In genomic region chr3:27535809-27536392, GRCh38 we compare ENCODE assay signal across 13 cellular contexts. TPM values are rescaled to one million over a fixed set of nuclear protein-coding genes. Genes with fewer than 3 reads are reported as not detected.
A peak's percentile ranks its signal among the peaks of the same experiment; 100 is the strongest.
DNase-seq lines count a peak whose midpoint lies in the region; ATAC-seq, FAIRE-seq and TF ChIP-seq lines count a peak whose summit lies in the region.
"Had no signal": no experiment of that assay in that cellular context is flagged by ENCODE, and none has a peak within 500 bp of the region (broad histone marks: within the 10 kb centered on the region; RNA-seq: fewer than 3 reads in every experiment).

No MANE protein-coding gene starts in this region.

- FAIRE-seq in A549 (lab: Jason Lieb, UNC): no peak

- peak overlapping the region; percentile 85 for H3K4me2 ChIP-seq in A549

- no peak for TF ChIP-seq RAD21 in A549 (conservative IDR thresholded peaks at IDR 0.05 in 1 of 2, IDR thresholded peaks at IDR 0.05 in 1 of 2)

- H3K4me1 ChIP-seq in A549: peaks cover 42% of the 10 kb centered on the region
- H3K4me1 ChIP-seq in HUES6 (ENCODE audit: control insufficient read depth, insufficient read depth, low read length): peaks cover 51% of the 10 kb centered on the region
- H3K4me1 ChIP-seq: parathyroid adenoma had no signal

- H3K36me3 ChIP-seq in HUES6 (ENCODE audit: control insufficient read depth, insufficient read depth, low read length): no peaks in the 10 kb centered on the region
- H3K36me3 ChIP-seq: HAP-1 had no signal

- ATAC-seq in A549 (peak in 1 of 2 experiments; percentile 34; a peak in 3 of 6 replicates), HG03108 (IDR thresholded peaks at IDR 0.05; ENCODE audit: unreplicated experiment) (no peak)
- no peak for ATAC-seq in CD4-positive, alpha-beta T cell (ENCODE audit: poor library complexity)
- ATAC-seq: activated CD8-positive, alpha-beta T cell treated with anti-CD3 and anti-CD28 coated beads, Interleukin-2, amount 10 ng/mL, durations not matched to agents 7 days and 5 days had no signal

- H3K27me3 ChIP-seq in HUES6 (ENCODE audit: control insufficient read depth, insufficient read depth, low read length): no peaks in the 10 kb centered on the region
- H3K27me3 ChIP-seq in CD4-positive, alpha-beta T cell (ENCODE audit: control insufficient read depth, insufficient read depth, low read length): no peaks in the 10 kb centered on the region

- no peaks in the 10 kb centered on the region for H3K9me3 ChIP-seq in A549
- H3K9me3 ChIP-seq in HUES6 (ENCODE audit: control insufficient read depth, insufficient read depth, low read depth, low read length): no peaks in the 10 kb centered on the region
- no peaks in the 10 kb centered on the region for H3K9me3 ChIP-seq in CD4-positive, alpha-beta T cell (ENCODE audit: control insufficient read depth, low read length)
- H3K9me3 ChIP-seq: HAP-1 had no signal

- peaks cover 6% of the 10 kb centered on the region for H3K36me3 Mint-ChIP-seq in MCF 10A (ENCODE audit: insufficient read depth, unreplicated experiment)
- no peaks in the 10 kb centered on the region for H3K36me3 Mint-ChIP-seq in CD4-positive, alpha-beta T cell (ENCODE audit: low read depth)
- peaks cover 4% of the 10 kb centered on the region for H3K36me3 Mint-ChIP-seq in activated naive CD4-positive, alpha-beta T cell treated with anti-CD3 and anti-CD28 coated beads, Interleukin-2, amount 10 ng/mL, durations not matched to agents 7 days and 5 days

- no peak overlapping the region for H3K4me3 Mint-ChIP-seq in MCF 10A (ENCODE audit: unreplicated experiment)
- H3K4me3 Mint-ChIP-seq in CD4-positive, alpha-beta T cell: no peak overlapping the region
- H3K4me3 Mint-ChIP-seq in activated naive CD4-positive, alpha-beta T cell treated with anti-CD3 and anti-CD28 coated beads, Interleukin-2, amount 10 ng/mL, durations not matched to agents 7 days and 5 days: no peak overlapping the region
- H3K4me3 Mint-ChIP-seq: activated CD8-positive, alpha-beta T cell treated with anti-CD3 and anti-CD28 coated beads, Interleukin-2, amount 10 ng/mL, durations not matched to agents 7 days and 5 days; B cell; T-helper 1 cell treated with Interleukin-12 subunit alpha and Interleukin-12 subunit beta and Interleukin-4 antibody, amounts not matched to agents 30 μg/mL and 1 μg/mL, for 36 hours had no signal

- intact Hi-C loops in MCF 10A (cut with micrococcal nuclease): no loop called here
- intact Hi-C loops in CD4-positive, alpha-beta T cell (cut with DNase I, micrococcal nuclease): no loop called here

- no peaks in the 10 kb centered on the region for H3K9me3 Mint-ChIP-seq in MCF 10A (ENCODE audit: unreplicated experiment)
- H3K9me3 Mint-ChIP-seq in CD4-positive, alpha-beta T cell: no peaks in the 10 kb centered on the region
- no peaks in the 10 kb centered on the region for H3K9me3 Mint-ChIP-seq in activated naive CD4-positive, alpha-beta T cell treated with anti-CD3 and anti-CD28 coated beads, Interleukin-2, amount 10 ng/mL, durations not matched to agents 7 days and 5 days

- no peaks in the 10 kb centered on the region for H3K27me3 Mint-ChIP-seq in MCF 10A (ENCODE audit: insufficient read depth, unreplicated experiment)
- no peaks in the 10 kb centered on the region for H3K27me3 Mint-ChIP-seq in CD4-positive, alpha-beta T cell
- no peaks in the 10 kb centered on the region for H3K27me3 Mint-ChIP-seq in activated naive CD4-positive, alpha-beta T cell treated with anti-CD3 and anti-CD28 coated beads, Interleukin-2, amount 10 ng/mL, durations not matched to agents 7 days and 5 days
- H3K27me3 Mint-ChIP-seq: B cell had no signal

- peak overlapping the region; percentile 98 for H3K27ac Mint-ChIP-seq in MCF 10A (ENCODE audit: low read depth, unreplicated experiment)
- no peak overlapping the region for H3K27ac Mint-ChIP-seq in CD4-positive, alpha-beta T cell
- H3K27ac Mint-ChIP-seq in activated naive CD4-positive, alpha-beta T cell treated with anti-CD3 and anti-CD28 coated beads, Interleukin-2, amount 10 ng/mL, durations not matched to agents 7 days and 5 days: no peak overlapping the region
- H3K27ac Mint-ChIP-seq: activated CD8-positive, alpha-beta T cell treated with anti-CD3 and anti-CD28 coated beads, Interleukin-2, amount 10 ng/mL, durations not matched to agents 7 days and 5 days had no signal

- DNase-seq in A549 (ENCODE audit: low read depth in 1 of 2, low spot score in 1 of 2) (peak in 1 of 2 experiments; percentile 75), MCF 10A (ENCODE audit: unreplicated experiment) (no peak), kidney glomerular epithelial cell (lab: John Stamatoyannopoulos, UW) (peak; percentile 56), HuH-7.5 (ENCODE audit: low spot score) (no peak)
- no peak for DNase-seq in CD4-positive, alpha-beta T cell
- no peak for DNase-seq in activated naive CD4-positive, alpha-beta T cell treated with anti-CD3 and anti-CD28 coated beads, Interleukin-2, amount 10 ng/mL, durations not matched to agents 7 days and 5 days
- DNase-seq: activated CD8-positive, alpha-beta T cell treated with anti-CD3 and anti-CD28 coated beads, Interleukin-2, amount 10 ng/mL, durations not matched to agents 7 days and 5 days had no signal

- POLR2A ChIA-PET in A549 (lab: Yijun Ruan, JAX) (interaction anchor here (0.5 to 3.1 kb wide), 10 partner anchors 10 to 223 kb away, joined by 3 to 21 read pairs (median 4); partner anchors contain the start of gene SLC4A7), MCF 10A (lab: Yijun Ruan, JAX) (interaction anchor here (0.6 to 6.3 kb wide), 18 partner anchors 8 to 810 kb away, joined by 3 to 107 read pairs (median 4); partner anchors contain the start of gene SLC4A7)
- POLR2A ChIA-PET in CD4-positive, alpha-beta T cell (lab: Charles Lee): interaction anchor here (0.6 to 1.1 kb wide), 3 partner anchors 23 to 87 kb away, joined by 3 read pairs; no protein-coding TSS in a partner anchor

- no TSS peak for BruUV-seq in MCF 10A (replicated peaks; lab: Mats Ljungman, UMichigan)

- TF ChIP-seq POLR2A in A549 (IDR thresholded peaks at IDR 0.05; ENCODE audit: low read length): no peak

- WGBS in A549 (ENCODE audit: missing lambda C conversion rate): 0% methylated on average over 2 of the region's 2 CpGs

- no peak for TF ChIP-seq EP300 in A549 (IDR thresholded peaks at IDR 0.05)

- H3K9ac ChIP-seq in HUES6 (ENCODE audit: low read length): no peak overlapping the region
- H3K9ac ChIP-seq: parathyroid adenoma had no signal

- H3K4me1 Mint-ChIP-seq in MCF 10A (ENCODE audit: insufficient read depth, unreplicated experiment): peaks cover 34% of the 10 kb centered on the region
- H3K4me1 Mint-ChIP-seq in CD4-positive, alpha-beta T cell (ENCODE audit: low read depth): peaks cover 15% of the 10 kb centered on the region
- peaks cover 18% of the 10 kb centered on the region for H3K4me1 Mint-ChIP-seq in activated naive CD4-positive, alpha-beta T cell treated with anti-CD3 and anti-CD28 coated beads, Interleukin-2, amount 10 ng/mL, durations not matched to agents 7 days and 5 days

- no peak for TF ChIP-seq CTCF in A549 (IDR thresholded peaks at IDR 0.05)
- TF ChIP-seq CTCF in MCF 10A (IDR thresholded peaks at IDR 0.05; ENCODE audit: unreplicated experiment): no peak
- no peak for TF ChIP-seq CTCF in CD4-positive, alpha-beta T cell (IDR thresholded peaks at IDR 0.05)

- CTCF ChIA-PET in A549 (lab: Yijun Ruan, JAX) (interaction anchor here (0.6 to 2.8 kb wide), 8 partner anchors 10 to 145 kb away, joined by 3 to 11 read pairs (median 4); partner anchors contain the start of gene SLC4A7), MCF 10A (lab: Yijun Ruan, JAX) (interaction anchor here (0.5 to 2.8 kb wide), 6 partner anchors 17 to 441 kb away, joined by 3 to 11 read pairs (median 4); no protein-coding TSS in a partner anchor)
- CTCF ChIA-PET in CD4-positive, alpha-beta T cell (lab: Charles Lee): interaction anchor here (0.7 to 1.0 kb wide), 2 partner anchors 22 to 27 kb away, joined by 3 read pairs; no protein-coding TSS in a partner anchor
- CTCF ChIA-PET in activated naive CD4-positive, alpha-beta T cell treated with anti-CD3 and anti-CD28 coated beads, Interleukin-2, amount 10 ng/mL, durations not matched to agents 7 days and 5 days (lab: Charles Lee): interaction anchor here (1.1 kb wide), 1 partner anchor 145 kb away, joined by 3 read pairs; no protein-coding TSS in a partner anchor

- peak overlapping the region; percentile 93 to 95 for H3K27ac ChIP-seq in A549
- H3K27ac ChIP-seq in HUES6 (ENCODE audit: low read depth, low read length): peak overlapping the region; percentile 93; the same call in 1 of the 2 replicates
- no peak overlapping the region for H3K27ac ChIP-seq in CD4-positive, alpha-beta T cell (ENCODE audit: low read depth, low read length)
- H3K27ac ChIP-seq: parathyroid adenoma had no signal

- no peak overlapping the region for H3K4me3 ChIP-seq in A549
- no peak overlapping the region for H3K4me3 ChIP-seq in HUES6 (ENCODE audit: low read depth, low read length)
- H3K4me3 ChIP-seq: HAP-1 had no signal

TF ChIP-seq in A549, 52 proteins besides CTCF, POLR2A, EP300 and RAD21:
- TF ChIP-seq GATA3 (IDR thresholded peaks at IDR 0.05; ENCODE audit: borderline replicate concordance) (peak; percentile 54; the same call in 1 of the 2 replicates), KDM5A (IDR thresholded peaks at IDR 0.05) (no peak), POLR2AphosphoS2 (conservative IDR thresholded peaks at IDR 0.05; ENCODE audit: low read length) (no peak), JUN (IDR thresholded peaks at IDR 0.05) (peak in 1 of 2 experiments; percentile 36; a peak in 1 of 5 replicates), JUNB (IDR thresholded peaks at IDR 0.05) (peak; percentile 21; the same call in 1 of the 2 replicates), FOXS1 (CRISPR knock-in tag; IDR thresholded peaks at IDR 0.05) (no peak), FOSL2 (IDR thresholded peaks at IDR 0.05) (no peak), FOSL2 (CRISPR knock-in tag; IDR thresholded peaks at IDR 0.05) (peak; percentile 77), SMC3 (IDR thresholded peaks at IDR 0.05) (no peak), HOXB5 (CRISPR knock-in tag; IDR thresholded peaks at IDR 0.05) (no peak), EHF (CRISPR knock-in tag; IDR thresholded peaks at IDR 0.05) (no peak), NFE2L2 (conservative IDR thresholded peaks at IDR 0.05; ENCODE audit: low read length) (no peak)
- TF ChIP-seq, protein P1, sequence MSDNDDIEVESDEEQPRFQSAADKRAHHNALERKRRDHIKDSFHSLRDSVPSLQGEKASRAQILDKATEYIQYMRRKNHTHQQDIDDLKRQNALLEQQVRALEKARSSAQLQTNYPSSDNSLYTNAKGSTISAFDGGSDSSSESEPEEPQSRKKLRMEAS (IDR thresholded peaks at IDR 0.05): peak; percentile 67; the same call in 1 of the 2 replicates

RNA-seq across cellular contexts. Expression of gene SLC4A7, which starts 51.7 kb away (rescaled TPM):
- 49.1 and 70.2 TPM in 2 replicates for polyA plus RNA-seq in A549 (2011; rRNA removed)
- polyA plus RNA-seq in A549 (2012; cell fraction: cytosol; rRNA removed): 5.8 and 6.6 TPM in 2 replicates
- 15.8 and 19.0 TPM in 2 replicates for polyA plus RNA-seq in A549 (2012; cell fraction: nucleus; rRNA removed)
- 33.6 to 38.1 TPM (median 35.1 TPM) in 3 replicates for polyA plus RNA-seq in A549 (2017; fragmentation: RNase III; extraction: RNeasy Plus Mini Kit Qiagen cat#74134 plus additional on column Dnase treatment)
- 50.1 and 55.9 TPM in 2 replicates for polyA minus RNA-seq in A549 (2011; rRNA and poly(A)+ RNA removed)
- 37.2 and 41.9 TPM in 2 replicates for total RNA-seq in MCF 10A (2022)
- total RNA-seq in CD4-positive, alpha-beta T cell: 10 to 100 TPM; 37.0 to 38.3 TPM
